Comparison of ENCODE assay signal across 9 cellular contexts in the genomic region with DNA sequence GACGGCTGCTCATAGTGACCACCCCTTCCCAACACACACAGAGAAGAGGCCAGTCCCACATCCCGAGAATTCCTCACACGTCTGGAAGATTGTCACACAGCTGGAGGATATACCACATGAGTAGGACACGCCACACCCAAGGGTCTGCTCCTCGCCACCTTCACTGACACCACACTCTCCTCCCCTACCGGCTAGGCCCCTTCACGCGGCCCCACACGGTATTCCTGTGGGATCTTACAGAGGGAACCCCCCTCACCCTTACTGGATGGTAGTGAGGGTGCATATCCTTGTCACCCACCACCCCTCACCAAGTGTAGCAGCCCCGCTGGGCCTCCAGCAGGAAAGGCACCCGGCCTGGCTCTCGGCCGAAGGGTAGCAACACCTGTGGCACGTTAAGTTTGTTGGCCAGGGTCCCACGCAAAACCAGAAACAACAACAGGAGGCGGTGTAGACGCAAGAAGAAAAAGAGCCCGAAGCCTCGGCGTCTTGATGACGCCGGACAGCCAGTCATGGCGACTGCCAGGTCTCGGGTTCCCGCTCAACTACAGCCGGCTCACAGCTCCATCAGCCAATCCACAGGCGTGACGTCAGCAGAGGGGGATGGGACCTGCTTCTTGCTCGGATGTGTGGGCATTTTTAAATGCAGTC. TPM values are rescaled to one million over a fixed set of nuclear protein-coding genes. Genes with fewer than 3 reads are reported as not detected.
DNase-seq lines count a peak whose midpoint lies in the region; ATAC-seq and TF ChIP-seq lines count a peak whose summit lies in the region.
"Had no signal": no experiment of that assay in that cellular context is flagged by ENCODE, and none has a peak within 500 bp of the region (broad histone marks: within the 10 kb centered on the region; RNA-seq: fewer than 3 reads in every experiment).

NUP210L (minus strand) TSS at position 540 of the 648 bp plus-strand sequence.

- H3K9ac ChIP-seq in neuronal stem cell (ENCODE audit: low read depth, low read length, poor library complexity), result peak within 1 kb of the TSS; percentile 39

- peak within 1 kb of the TSS; percentile 86 for H3K23ac ChIP-seq in neuronal stem cell (ENCODE audit: low read depth, low read length, poor library complexity)

- H3K4me3 ChIP-seq in CD4-positive, alpha-beta memory T cell (ENCODE audit: low read length in 2 of 2), result no peak within 1 kb of the TSS
- H3K4me3 ChIP-seq in Panc1 (ENCODE audit: low read depth in 2 of 2, low read length in 2 of 2), result no peak within 1 kb of the TSS
- H3K4me3 ChIP-seq in esophagus muscularis mucosa, result peak within 1 kb of the TSS in 3 of 4 donors; percentile 1 to 4 (median 4)
- H3K4me3 ChIP-seq in neuronal stem cell (ENCODE audit: low read length in 2 of 2), result no peak within 1 kb of the TSS

- no peak for TF ChIP-seq POLR2A in esophagus muscularis mucosa (IDR thresholded peaks at IDR 0.05; ENCODE audit: low read depth)

- no peak for TF ChIP-seq EP300 in esophagus muscularis mucosa (IDR thresholded peaks at IDR 0.05)

- in situ Hi-C loops in Panc1 (cut with HindIII; ENCODE audit: low pct_unique_long_range_greater_than_20kb, low sequenced_read_pairs), result no loop called here

- peak within 1 kb of the TSS; percentile 18 for H3K27ac ChIP-seq in CD4-positive, alpha-beta memory T cell (ENCODE audit: low read depth, low read length)
- no peak within 1 kb of the TSS for H3K27ac ChIP-seq in Panc1 (ENCODE audit: low read length)
- peak within 1 kb of the TSS; percentile 71 to 79 (median 73) for H3K27ac ChIP-seq in esophagus muscularis mucosa (replicated peaks in 1 of 4)
- no peak within 1 kb of the TSS for H3K27ac ChIP-seq in neuronal stem cell (replicated peaks; ENCODE audit: low read length)

- H3K9me3 ChIP-seq in CD4-positive, alpha-beta memory T cell (ENCODE audit: control insufficient read depth in 1 of 2, low read length in 2 of 2), result no peaks in the 10 kb centered on the region
- H3K9me3 ChIP-seq in Panc1 (ENCODE audit: control insufficient read depth, insufficient read depth, low read depth, low read length) (no peaks in the 10 kb centered on the region), esophagus muscularis mucosa (no peaks in the 10 kb centered on the region), neuronal stem cell (replicated peaks in 1 of 2; ENCODE audit: control insufficient read depth in 2 of 2, insufficient read depth in 1 of 2, low read depth in 1 of 2, low read length in 2 of 2) (peaks cover 2 to 4% of the 10 kb centered on the region in 2 donors)

- H3K4me3 Mint-ChIP-seq in CD4-positive, alpha-beta memory T cell, result peak within 1 kb of the TSS in 2 of 8 donors; percentile 22 to 25

- intact Hi-C loops in CD4-positive, alpha-beta memory T cell (cut with micrococcal nuclease), result no loop called here
- intact Hi-C loops in Panc1 (cut with micrococcal nuclease; ENCODE audit: unreplicated experiment), result no loop called here
- intact Hi-C loops in esophagus muscularis mucosa (cut with DNase I), result no loop called here

- H2BK5ac ChIP-seq in neuronal stem cell (ENCODE audit: low read length), result peak within 1 kb of the TSS; percentile 78

- no peak within 1 kb of the TSS for H3K4me2 ChIP-seq in neuronal stem cell (ENCODE audit: insufficient read depth, low read length, poor library complexity, severe bottlenecking)

- no peak for DNase-seq in CD4-positive, alpha-beta memory T cell
- DNase-seq in Panc1 (ENCODE audit: low read depth, low spot score), result no peak
- DNase-seq in esophagus muscularis mucosa (ENCODE audit: extremely low spot score), result no peak
- DNase-seq in neuronal stem cell (ENCODE audit: low spot score), result no peak
- no peak for DNase-seq in activated gamma-delta T cell (lab: John Stamatoyannopoulos, UW)
- DNase-seq: NCI-H774 had no signal

- BruUV-seq in Panc1 (replicated peaks; lab: Mats Ljungman, UMichigan), result no TSS peak

- H4K8ac ChIP-seq in neuronal stem cell (ENCODE audit: low read depth, low read length), result no peak within 1 kb of the TSS

- no peak within 1 kb of the TSS for H2AFZ ChIP-seq in neuronal stem cell (ENCODE audit: low read length)

- no peak within 1 kb of the TSS for H2BK120ac ChIP-seq in neuronal stem cell (ENCODE audit: low read depth, low read length)

- H3K4ac ChIP-seq in neuronal stem cell (ENCODE audit: low read length), result no peak within 1 kb of the TSS

- peaks cover 55% of the 10 kb centered on the region for H3K4me1 ChIP-seq in CD4-positive, alpha-beta memory T cell (ENCODE audit: insufficient read depth, low read length)
- H3K4me1 ChIP-seq in Panc1 (ENCODE audit: control insufficient read depth, insufficient read depth, low read length) (peaks cover 21% of the 10 kb centered on the region), esophagus muscularis mucosa (peaks cover 16 to 53% (median 34%) of the 10 kb centered on the region in 4 donors), neuronal stem cell (ENCODE audit: control insufficient read depth in 2 of 2, insufficient read depth in 1 of 2, low read depth in 1 of 2, low read length in 2 of 2) (peaks cover 0 to 8% of the 10 kb centered on the region in 2 donors)

- peak within 1 kb of the TSS; percentile 83 for H2AK5ac ChIP-seq in neuronal stem cell (ENCODE audit: low read depth, low read length)

- CTCF ChIA-PET in CD4-positive, alpha-beta memory T cell (lab: Charles Lee; ENCODE audit: partially characterized antibody), result no interaction called here
- CTCF ChIA-PET in Panc1 (lab: Charles Lee), result no interaction called here

- WGBS in esophagus muscularis mucosa, result 73% methylated on average over 29 of the region's 29 CpGs
- WGBS in neuronal stem cell (ENCODE audit: extremely low coverage in 2 of 2, insufficient read length in 2 of 2, insufficient replicate concordance in 1 of 2), 2 donors, result no CpG with 5 or more reads among the region's 29 CpGs

- peaks cover 42 to 61% (median 54%) of the 10 kb centered on the region in 4 donors for H3K4me1 Mint-ChIP-seq in CD4-positive, alpha-beta memory T cell

- H4K91ac ChIP-seq in neuronal stem cell (ENCODE audit: low read depth, low read length, poor library complexity), result no peak within 1 kb of the TSS

- peak within 1 kb of the TSS; percentile 39 for H2BK15ac ChIP-seq in neuronal stem cell (ENCODE audit: low read length)

- no peaks in the 10 kb centered on the region for H3K27me3 ChIP-seq in CD4-positive, alpha-beta memory T cell (ENCODE audit: insufficient read depth, low read length)
- H3K27me3 ChIP-seq in Panc1 (ENCODE audit: control insufficient read depth, insufficient read depth, low read length), result no peaks in the 10 kb centered on the region
- no peaks in the 10 kb centered on the region for H3K27me3 ChIP-seq in esophagus muscularis mucosa
- H3K27me3 ChIP-seq in neuronal stem cell (ENCODE audit: control insufficient read depth in 3 of 3, insufficient read depth in 3 of 3, low read depth in 1 of 3, low read length in 3 of 3), result no peaks in the 10 kb centered on the region

- H3K36me3 ChIP-seq in CD4-positive, alpha-beta memory T cell (ENCODE audit: insufficient read depth, low read length), result peaks cover 23% of the 10 kb centered on the region
- H3K36me3 ChIP-seq in Panc1 (ENCODE audit: control insufficient read depth, insufficient read depth, low read length) (peaks cover 7% of the 10 kb centered on the region), esophagus muscularis mucosa (peaks cover 14 to 40% (median 33%) of the 10 kb centered on the region in 4 donors), neuronal stem cell (replicated peaks in 1 of 2; ENCODE audit: control insufficient read depth in 2 of 2, insufficient read depth in 2 of 2, low read length in 2 of 2) (peaks cover 7 to 56% of the 10 kb centered on the region in 2 donors)

- no peak within 1 kb of the TSS for H2BK12ac ChIP-seq in neuronal stem cell (ENCODE audit: low read length)

- POLR2A ChIA-PET in CD4-positive, alpha-beta memory T cell (lab: Charles Lee; ENCODE audit: partially characterized antibody), result interaction anchor here (0.5 to 4.4 kb wide), 2 partner anchors 152 to 164 kb away, joined by 4 to 33 read pairs; partner anchors contain the start of gene RPS27
- POLR2A ChIA-PET in Panc1 (lab: Charles Lee), result interaction anchor here (0.5 kb wide), 1 partner anchor 68 kb away, joined by 3 read pairs; no protein-coding TSS in a partner anchor

- peak; percentile 68 for ATAC-seq in Panc1
- ATAC-seq in HG02763 (IDR thresholded peaks at IDR 0.05; ENCODE audit: unreplicated experiment), result no peak
- ATAC-seq in HG02678 (IDR thresholded peaks at IDR 0.05; ENCODE audit: unreplicated experiment), result no peak
- ATAC-seq in GM18858 (IDR thresholded peaks at IDR 0.05; ENCODE audit: unreplicated experiment), result no peak

- H3K27ac Mint-ChIP-seq in CD4-positive, alpha-beta memory T cell, result peak within 1 kb of the TSS; percentile 88 to 94 (median 90)

- peak within 1 kb of the TSS; percentile 49 for H3K14ac ChIP-seq in neuronal stem cell (ENCODE audit: low read length)

- peaks cover 41 to 54% of the 10 kb centered on the region in 2 donors for H3K36me3 Mint-ChIP-seq in CD4-positive, alpha-beta memory T cell

- H3K9me3 Mint-ChIP-seq in CD4-positive, alpha-beta memory T cell, result peaks cover 0 to 8% (median 0%) of the 10 kb centered on the region in 8 donors

- no peak for TF ChIP-seq CTCF in Panc1 (IDR thresholded peaks at IDR 0.05)
- TF ChIP-seq CTCF in esophagus muscularis mucosa (IDR thresholded peaks at IDR 0.05), result no peak

- no peaks in the 10 kb centered on the region for H3K79me1 ChIP-seq in neuronal stem cell (ENCODE audit: low read depth, low read length)

- peak within 1 kb of the TSS; percentile 20 for H3K18ac ChIP-seq in neuronal stem cell (ENCODE audit: low read length)

- no peaks in the 10 kb centered on the region for H3K27me3 Mint-ChIP-seq in CD4-positive, alpha-beta memory T cell

RNA-seq across cellular contexts. Expression of gene NUP210L, which starts in this region (rescaled TPM):
- total RNA-seq in CD4-positive, alpha-beta memory T cell, result under 1 TPM; 0.19 to 0.23 TPM
- under 1 TPM in 1 of 2 donors, not detected in 1; 0.14 TPM for polyA plus RNA-seq in CD4-positive, alpha-beta memory T cell
- total RNA-seq in Panc1 (2021; ENCODE audit: unreplicated experiment) (0.05 TPM), esophagus muscularis mucosa (not detected)
- polyA plus RNA-seq in Panc1 (2012; ENCODE audit: insufficient read length), result not detected
- not detected for polyA plus RNA-seq in neuronal stem cell (2013, experiment 1 of 2)
- not detected for polyA plus RNA-seq in neuronal stem cell (2013, experiment 2 of 2)

Comparison
In these comparisons a context has a peak if more than half of its experiments do, and no peak if none do; other contexts are left out.
1. Peak in ATAC-seq in Panc1; RNA of the gene not detected or under 1 TPM.
2. H3K27ac ChIP-seq: peak in CD4-positive, alpha-beta memory T cell (single experiment) and esophagus muscularis mucosa (4 of 4); none in Panc1 (single experiment) and neuronal stem cell (single experiment).
3. H3K4me3 ChIP-seq: peak in esophagus muscularis mucosa (3 of 4); none in CD4-positive, alpha-beta memory T cell (0 of 2), Panc1 (0 of 2) and neuronal stem cell (0 of 2).